Comparison of ENCODE assay signal across 1 cellular context in genomic region chr1:240239309-240239708, GRCh38.
TF ChIP-seq lines count a peak whose summit lies in the region.

No MANE protein-coding gene starts in this region.

TF ChIP-seq in IMR-90, 13 proteins besides CTCF, POLR2A, EP300 and RAD21 (continued from another document):
- no peak for TF ChIP-seq ELK1 (IDR thresholded peaks at IDR 0.05; ENCODE audit: borderline replicate concordance, low read depth, low read length)
- no peak for TF ChIP-seq RCOR1 (IDR thresholded peaks at IDR 0.05; ENCODE audit: insufficient replicate concordance, low read length)
